8 cellular contexts compared by ENCODE assay signal in the genomic region with DNA sequence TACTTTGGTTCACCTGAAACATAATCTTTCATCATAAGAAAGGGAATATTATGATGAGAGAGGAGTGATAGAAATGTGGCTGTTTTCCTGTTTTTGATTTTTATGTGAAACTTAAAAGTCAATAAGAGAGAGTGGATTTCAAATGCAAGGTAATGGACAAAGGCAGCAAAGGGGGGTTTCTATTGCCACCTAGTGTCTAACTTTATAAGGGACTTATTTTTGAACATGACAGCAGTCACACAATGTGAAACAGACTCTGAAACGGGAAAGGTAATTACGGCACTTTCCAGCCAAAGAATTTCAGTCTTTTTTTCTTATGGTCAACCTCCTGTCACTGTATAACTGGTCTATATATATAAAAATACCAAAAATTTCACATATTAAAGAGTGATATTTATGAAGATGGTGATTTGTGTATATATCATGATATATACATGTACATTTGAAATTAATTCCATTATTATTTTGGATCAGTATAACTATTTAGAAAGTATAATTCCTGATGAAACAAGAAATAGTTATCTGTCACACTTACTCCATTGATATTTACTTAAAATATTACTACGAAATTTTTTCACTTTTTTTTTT.
DNase-seq lines count a peak whose midpoint lies in the region; ATAC-seq, FAIRE-seq and TF ChIP-seq lines count a peak whose summit lies in the region.

No MANE protein-coding gene starts in this region.

- peak; percentile 11 for DNase-seq in GM13976 (ENCODE audit: low spot score)
- peak; percentile 26 for DNase-seq in MV-4-11 (lab: John Stamatoyannopoulos, UW)
- peak; percentile 50 for DNase-seq in SW480 (ENCODE audit: low spot score)
- DNase-seq in Right ventricle myocardium superior = no peak
- peak; percentile 26 for DNase-seq in smooth muscle cell of the brain vasculature (ENCODE audit: low read depth, low spot score)
- no peak for DNase-seq in activated CD8-positive, alpha-beta memory T cell treated with anti-CD3 and anti-CD28 coated beads for 24 hours

- intact Hi-C loops in Right ventricle myocardium superior (cut with DNase I) = loop anchor here (5.0 kb wide), 1 partner anchor 649 kb away; no protein-coding TSS in a partner anchor

- peak; percentile 90 for ATAC-seq in HG02642 (IDR thresholded peaks at IDR 0.05; ENCODE audit: poor library complexity, unreplicated experiment)
- ATAC-seq in Right ventricle myocardium superior (ENCODE audit: poor library complexity) = peak; percentile 89

- TF ChIP-seq CTCF in GM13976 (IDR thresholded peaks at IDR 0.05; ENCODE audit: borderline replicate concordance, control extremely low read depth, extremely low read depth, insufficient read depth, missing control alignments) = peak; percentile 23

- FAIRE-seq in A204.1 (lab: Jason Lieb, UNC) = peak; percentile 99

- in situ Hi-C loops in GM13976 (cut with MboI; ENCODE audit: low sequenced_read_pairs, unreplicated experiment) = no loop called here

Comparison
In these comparisons a context has a peak if more than half of its experiments do, and no peak if none do; other contexts are left out.
1. DNase-seq: peak in GM13976 (single experiment), MV-4-11 (single experiment), SW480 (single experiment) and smooth muscle cell of the brain vasculature (single experiment); none in Right ventricle myocardium superior (single experiment) and activated CD8-positive, alpha-beta memory T cell treated with anti-CD3 and anti-CD28 coated beads for 24 hours (single experiment).